ENCODE assay signal across 15 cellular contexts in genomic region chr5:93716453-93716852, GRCh38. TPM values are rescaled to one million over a fixed set of nuclear protein-coding genes. Genes with fewer than 3 reads are reported as not detected.
"Had no signal": no experiment of that assay in that cellular context is flagged by ENCODE, and none has a peak within 500 bp of the region (broad histone marks: within the 10 kb centered on the region; RNA-seq: fewer than 3 reads in every experiment).

No MANE protein-coding gene starts in this region.

- H3K27ac Mint-ChIP-seq: dendritic cell treated with granulocyte-macrophage colony-stimulating factor and Interleukin-4, amounts not matched to agents 40 ng/mL and 50 ng/mL, for 4 days; naive thymus-derived CD4-positive, alpha-beta T cell had no signal

- H3K27me3 ChIP-seq: foreskin keratinocyte, hepatocyte, sigmoid colon, stomach had no signal

- H3K9me3 Mint-ChIP-seq: dendritic cell treated with granulocyte-macrophage colony-stimulating factor and Interleukin-4, amounts not matched to agents 40 ng/mL and 50 ng/mL, for 4 days had no signal

- H3K79me2 ChIP-seq: hepatocyte had no signal

- H3K4me2 ChIP-seq: hepatocyte had no signal

- ATAC-seq: foreskin keratinocyte; naive thymus-derived CD4-positive, alpha-beta T cell had no signal

- H3K4me3 Mint-ChIP-seq: dendritic cell treated with granulocyte-macrophage colony-stimulating factor and Interleukin-4, amounts not matched to agents 40 ng/mL and 50 ng/mL, for 4 days; naive thymus-derived CD4-positive, alpha-beta T cell; neural crest cell had no signal

- DNase-seq: erythroblast; foreskin keratinocyte; left colon; mesendoderm; naive thymus-derived CD4-positive, alpha-beta T cell; sigmoid colon; stimulated activated CD4-positive, alpha-beta T cell treated with anti-CD3 and anti-CD28 coated beads, Interleukin-2, amount 100 ng/mL, for 24 hours; stimulated activated CD4-positive, alpha-beta T cell treated with anti-CD3 and anti-CD28 coated beads, Interleukin-4, amount 100 ng/mL, for 4 hours; stimulated activated naive CD4-positive, alpha-beta T cell; stomach; trophoblast cell had no signal

- H3K27me3 Mint-ChIP-seq: dendritic cell treated with granulocyte-macrophage colony-stimulating factor and Interleukin-4, amounts not matched to agents 40 ng/mL and 50 ng/mL, for 4 days; naive thymus-derived CD4-positive, alpha-beta T cell had no signal

- H2AFZ ChIP-seq: hepatocyte had no signal

- H3K27ac ChIP-seq: foreskin keratinocyte, hepatocyte, sigmoid colon, skin epidermis, stomach had no signal

- H3K4me3 ChIP-seq: hepatocyte, sigmoid colon, skin epidermis, stomach had no signal

- H3K4me1 ChIP-seq: foreskin keratinocyte, sigmoid colon had no signal

- H3K36me3 ChIP-seq: sigmoid colon, stomach had no signal

RNA-seq across cellular contexts. Expression of gene POU5F2, which starts 24.9 kb away (rescaled TPM):
- polyA plus RNA-seq: foreskin keratinocyte had no signal
